8 cellular contexts compared by ENCODE assay signal in genomic region chr11:86152006-86152862, GRCh38.
DNase-seq lines count a peak whose midpoint lies in the region; ATAC-seq lines count a peak whose summit lies in the region.

No MANE protein-coding gene starts in this region.

- peak; percentile 37 for DNase-seq in Jurkat, Clone E6-1 (ENCODE audit: low read depth, low spot score)
- DNase-seq in epithelial cell of prostate (ENCODE audit: low read depth, low spot score) (no peak), putamen (ENCODE audit: low spot score) (peak; percentile 93), epidermal melanocyte (ENCODE audit: insufficient read length, low spot score) (no peak), NCI-H1436 treated with DMSO at 0.1 percent for 48 hours (lab: John Stamatoyannopoulos, UW) (no peak), SKM-1 (lab: John Stamatoyannopoulos, UW; ENCODE audit: unreplicated experiment) (no peak)

- no peak overlapping the region for H3K4me3 ChIP-seq in Jurkat, Clone E6-1 (ENCODE audit: low read length)

- H3K27ac ChIP-seq in epithelial cell of prostate: peak overlapping the region; percentile 63

- ATAC-seq in GM18502 (IDR thresholded peaks at IDR 0.05; ENCODE audit: poor library complexity, unreplicated experiment): peak; percentile 39
- ATAC-seq in HG03460 (IDR thresholded peaks at IDR 0.05; ENCODE audit: unreplicated experiment): no peak

Comparison
In these comparisons a context has a peak if more than half of its experiments do, and no peak if none do; other contexts are left out.
1. DNase-seq: peak in Jurkat, Clone E6-1 (single experiment) and putamen (single experiment); none in epithelial cell of prostate (single experiment), epidermal melanocyte (single experiment), NCI-H1436 treated with DMSO at 0.1 percent for 48 hours (single experiment) and SKM-1 (single experiment).